Comparison of ENCODE assay signal across 15 cellular contexts in the genomic region with DNA sequence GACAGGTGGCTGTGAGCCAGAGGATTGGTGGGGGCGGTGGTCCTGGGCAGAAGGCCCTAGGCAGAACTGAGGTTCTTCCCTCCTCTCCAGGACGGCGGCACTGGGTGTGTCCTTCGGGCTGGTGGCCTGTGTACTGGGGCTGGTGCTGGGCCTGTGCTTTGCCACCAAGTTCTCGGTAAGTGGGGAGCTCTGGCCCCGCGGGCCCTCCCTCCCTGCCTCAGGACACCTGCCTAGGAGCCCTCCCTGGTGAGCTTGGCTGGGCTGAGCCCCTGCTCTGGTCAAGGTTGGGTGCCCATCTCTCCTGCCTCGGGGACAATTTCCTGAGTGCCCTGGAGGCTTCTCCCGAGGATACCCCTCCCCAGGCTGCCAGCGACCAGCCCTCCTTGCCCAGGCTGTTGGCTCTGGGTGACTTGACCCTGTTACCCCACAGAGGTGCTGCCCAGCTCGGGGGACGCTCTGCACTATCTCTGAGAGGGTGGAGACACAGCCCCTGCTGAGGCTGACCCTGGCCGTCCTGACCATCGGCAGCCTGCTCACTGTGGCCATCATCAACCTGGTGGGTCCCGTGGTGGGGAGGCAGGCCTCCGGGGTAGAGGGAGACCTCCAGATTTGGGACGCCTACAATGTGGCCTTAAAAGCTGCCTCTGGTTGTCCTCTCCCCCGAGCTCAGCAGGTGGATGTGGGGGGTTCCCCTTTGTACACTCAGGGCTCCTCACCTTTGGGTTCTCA. TPM values are rescaled to one million over a fixed set of nuclear protein-coding genes. Genes with fewer than 3 reads are reported as not detected.
DNase-seq lines count a peak whose midpoint lies in the region; ATAC-seq, FAIRE-seq and TF ChIP-seq lines count a peak whose summit lies in the region.
"Had no signal": no experiment of that assay in that cellular context is flagged by ENCODE, and none has a peak within 500 bp of the region (broad histone marks: within the 10 kb centered on the region; RNA-seq: fewer than 3 reads in every experiment).

No MANE protein-coding gene starts in this region.

- H3K4me1 ChIP-seq in HepG2 (ENCODE audit: insufficient read depth, low read length) (peaks cover 49% of the 10 kb centered on the region), right lobe of liver (no peaks in the 10 kb centered on the region), mucosa of descending colon (ENCODE audit: low read depth) (no peaks in the 10 kb centered on the region)
- H3K4me1 ChIP-seq: ascending aorta had no signal

- WGBS in HepG2 (ENCODE audit: low lambda C conversion rate), result 66% methylated on average over 9 of the region's 18 CpGs
- WGBS in right lobe of liver (ENCODE audit: insufficient coverage, low coverage, low lambda C conversion rate, missing lambda C conversion rate), result no CpG with 5 or more reads among the region's 18 CpGs

- H3K27me3 ChIP-seq in HepG2 (ENCODE audit: control insufficient read depth in 1 of 2, insufficient read depth in 2 of 2, low read length in 2 of 2) (peaks cover 0 to 20% of the 10 kb centered on the region in 2 experiments; a peak in 2 of 5 replicates), right lobe of liver (no peaks in the 10 kb centered on the region)
- H3K27me3 ChIP-seq: ascending aorta had no signal

- POLR2A ChIA-PET in HepG2 (lab: Yijun Ruan, JAX), result no interaction called here
- POLR2A ChIA-PET in activated CD4-positive, alpha-beta memory T cell treated with anti-CD3 and anti-CD28 coated beads, Interleukin-2, amount 10 ng/mL, durations not matched to agents 7 days and 5 days (lab: Charles Lee), result interaction anchor here (0.7 to 3.0 kb wide), 7 partner anchors 12 to 34 kb away, joined by 3 to 18 read pairs (median 4); no protein-coding TSS in a partner anchor

- H3K9me3 Mint-ChIP-seq in activated CD4-positive, alpha-beta memory T cell treated with anti-CD3 and anti-CD28 coated beads, Interleukin-2, amount 10 ng/mL, durations not matched to agents 7 days and 5 days, result no peaks in the 10 kb centered on the region

- no peak for FAIRE-seq in HepG2 (lab: Jason Lieb, UNC)

- H3K4me3 Mint-ChIP-seq in activated CD4-positive, alpha-beta memory T cell treated with anti-CD3 and anti-CD28 coated beads, Interleukin-2, amount 10 ng/mL, durations not matched to agents 7 days and 5 days, result no peak overlapping the region

- no peaks in the 10 kb centered on the region for H4K20me1 ChIP-seq in HepG2 (ENCODE audit: insufficient read depth, low read length)

- TF ChIP-seq CTCF in HepG2 (CRISPR knock-in tag; IDR thresholded peaks at IDR 0.05) (no peak), right lobe of liver (IDR thresholded peaks at IDR 0.05) (no peak), mucosa of descending colon (IDR thresholded peaks at IDR 0.05) (no peak)

- CTCF ChIA-PET in HepG2 (lab: Yijun Ruan, JAX; ENCODE audit: low intra/inter-chr PET ratio, low total read pairs), result no interaction called here
- CTCF ChIA-PET in activated CD4-positive, alpha-beta memory T cell treated with anti-CD3 and anti-CD28 coated beads, Interleukin-2, amount 10 ng/mL, durations not matched to agents 7 days and 5 days (lab: Charles Lee), result interaction anchor here (0.6 to 1.7 kb wide), 2 partner anchors 286 to 359 kb away, joined by 3 read pairs; no protein-coding TSS in a partner anchor

- DNase-seq in HepG2 (ENCODE audit: low spot score) (no peak), right lobe of liver (no peak), mucosa of descending colon (peak in 2 of 3 donors; percentile 22 to 51), HK-2 (ENCODE audit: unreplicated experiment) (no peak)
- peak; percentile 14 for DNase-seq in activated CD4-positive, alpha-beta memory T cell treated with anti-CD3 and anti-CD28 coated beads, Interleukin-2, amount 10 ng/mL, durations not matched to agents 7 days and 5 days
- DNase-seq: effector CD4-positive, alpha-beta T cell; GOT3; NCI-H187; NCI-H82 had no signal

- no peaks in the 10 kb centered on the region for H3K27me3 Mint-ChIP-seq in activated CD4-positive, alpha-beta memory T cell treated with anti-CD3 and anti-CD28 coated beads, Interleukin-2, amount 10 ng/mL, durations not matched to agents 7 days and 5 days

- ATAC-seq in HepG2, result no peak
- ATAC-seq in right lobe of liver, result no peak
- ATAC-seq in mucosa of descending colon, result no peak
- no peak for ATAC-seq in GM18505 (IDR thresholded peaks at IDR 0.05; ENCODE audit: unreplicated experiment)
- no peak for ATAC-seq in HG02884 (IDR thresholded peaks at IDR 0.05; ENCODE audit: unreplicated experiment)
- no peak for ATAC-seq in HG03457 (IDR thresholded peaks at IDR 0.05; ENCODE audit: unreplicated experiment)

- peaks cover 20% of the 10 kb centered on the region for H3K4me1 Mint-ChIP-seq in activated CD4-positive, alpha-beta memory T cell treated with anti-CD3 and anti-CD28 coated beads, Interleukin-2, amount 10 ng/mL, durations not matched to agents 7 days and 5 days

- H3K9me3 ChIP-seq in HepG2 (ENCODE audit: low read length) (no peaks in the 10 kb centered on the region), right lobe of liver (no peaks in the 10 kb centered on the region), mucosa of descending colon (no peaks in the 10 kb centered on the region)
- H3K9me3 ChIP-seq: ascending aorta had no signal

- intact Hi-C loops in HepG2 (cut with micrococcal nuclease; ENCODE audit: unreplicated experiment), result no loop called here
- intact Hi-C loops in right lobe of liver (cut with DNase I), result no loop called here
- intact Hi-C loops in mucosa of descending colon (cut with DNase I, micrococcal nuclease), result no loop called here

- no peak overlapping the region for H3K9ac ChIP-seq in HepG2 (ENCODE audit: insufficient read depth, low read depth, low read length)

- in situ Hi-C loops in HepG2 (cut with HindIII; ENCODE audit: extremely low pct_ligation_motif_present, low pct_unique_long_range_greater_than_20kb), result no loop called here

- H3K79me2 ChIP-seq in HepG2 (ENCODE audit: insufficient read depth, low read length), result no peaks in the 10 kb centered on the region

- BruUV-seq in HepG2 (replicated peaks; lab: Mats Ljungman, UMichigan), result no TSS peak

- no peak overlapping the region for H2AFZ ChIP-seq in HepG2 (ENCODE audit: low read length)

- H3K4me2 ChIP-seq in HepG2 (ENCODE audit: low read depth, low read length), result no peak overlapping the region

- H3K4me3 ChIP-seq in HepG2 (replicated peaks in 1 of 3; ENCODE audit: insufficient read depth in 1 of 3, low read depth in 2 of 3, low read length in 3 of 3) (no peak overlapping the region), right lobe of liver (no peak overlapping the region), mucosa of descending colon (no peak overlapping the region)
- H3K4me3 ChIP-seq: ascending aorta had no signal

- TF ChIP-seq EP300 in HepG2 (IDR thresholded peaks at IDR 0.05; ENCODE audit: low read depth in 2 of 2, low read length in 2 of 2) (no peak), HepG2 (CRISPR knock-in tag; IDR thresholded peaks at IDR 0.05; ENCODE audit: borderline replicate concordance) (no peak)

- H3K27ac ChIP-seq in HepG2 (ENCODE audit: extremely low read length, insufficient read depth, low read length) (no peak overlapping the region), right lobe of liver (no peak overlapping the region)
- H3K27ac ChIP-seq: ascending aorta, HL-60, RWPE1 had no signal

- no peak for TF ChIP-seq RAD21 in HepG2 (CRISPR knock-in tag; IDR thresholded peaks at IDR 0.05)

- no peak overlapping the region for H3K27ac Mint-ChIP-seq in activated CD4-positive, alpha-beta memory T cell treated with anti-CD3 and anti-CD28 coated beads, Interleukin-2, amount 10 ng/mL, durations not matched to agents 7 days and 5 days

- H3K36me3 ChIP-seq in HepG2 (replicated peaks in 1 of 2; ENCODE audit: control insufficient read depth in 1 of 2, insufficient read depth in 2 of 2, low read length in 2 of 2), result no peaks in the 10 kb centered on the region
- no peaks in the 10 kb centered on the region for H3K36me3 ChIP-seq in right lobe of liver
- H3K36me3 ChIP-seq in mucosa of descending colon (ENCODE audit: low read depth), result no peaks in the 10 kb centered on the region

- peaks cover 55% of the 10 kb centered on the region for H3K36me3 Mint-ChIP-seq in activated CD4-positive, alpha-beta memory T cell treated with anti-CD3 and anti-CD28 coated beads, Interleukin-2, amount 10 ng/mL, durations not matched to agents 7 days and 5 days (ENCODE audit: low read depth)

- TF ChIP-seq POLR2A in HepG2 (IDR thresholded peaks at IDR 0.05; ENCODE audit: insufficient read depth in 1 of 2, low read depth in 2 of 2, low read length in 2 of 2) (no peak), right lobe of liver (IDR thresholded peaks at IDR 0.05) (no peak), GM18505 (IDR thresholded peaks at IDR 0.05; ENCODE audit: borderline replicate concordance, extremely low read depth, insufficient read depth, insufficient read length) (no peak)

RNA-seq across cellular contexts. Expression of a gene that starts 42.0 kb away (rescaled TPM):
- total RNA-seq in HepG2 (2016; rRNA removed; fragmentation: Illumina TruSeq; extraction: Trizol) (2.3 and 4.3 TPM in 2 replicates), right lobe of liver (10 to 100 TPM in 1 of 6 experiments, 1 to 10 TPM in 5; 2.5 to 10.2 (median 6.5) TPM), mucosa of descending colon (10 to 100 TPM; 12.4 to 25.0 (median 22.7) TPM)
- total RNA-seq in HepG2 (2016; cell fraction: cytosol; rRNA removed; fragmentation: Illumina TruSeq; extraction: Trizol; ENCODE audit: low read depth), result 0.51 and 1.3 TPM in 2 replicates
- total RNA-seq in HepG2 (2016; cell fraction: insoluble cytoplasmic fraction; rRNA removed; fragmentation: Illumina TruSeq; extraction: Trizol), result 2.5 and 4.5 TPM in 2 replicates
- 1.1 and 1.8 TPM in 2 replicates for total RNA-seq in HepG2 (2016; cell fraction: membrane; rRNA removed; fragmentation: Illumina TruSeq; extraction: Trizol)
- total RNA-seq in HepG2 (2016; cell fraction: nucleus; rRNA removed; fragmentation: Illumina TruSeq; extraction: Trizol), result 3.9 and 5.9 TPM in 2 replicates
- 2.2 and 3.7 TPM in 2 replicates for polyA plus RNA-seq in HepG2 (2011; rRNA removed)
- polyA plus RNA-seq in HepG2 (2011; cell fraction: cytosol; rRNA removed), result 1.2 and 1.5 TPM in 2 replicates
- 14.6 and 16.9 TPM in 2 replicates for polyA plus RNA-seq in HepG2 (2011; cell fraction: nucleus; rRNA removed)
- polyA plus RNA-seq in HepG2 (2012), result 1.7 and 3.0 TPM in 2 replicates
- 0.17 and 0.38 TPM in 2 replicates for polyA plus RNA-seq in HepG2 (2016; cell fraction: cytosol; fragmentation: Illumina TruSeq; extraction: Trizol; ENCODE audit: low read depth)
- polyA plus RNA-seq in HepG2 (2016; cell fraction: insoluble cytoplasmic fraction; fragmentation: Illumina TruSeq; extraction: Trizol; ENCODE audit: low read depth), result 1.2 and 1.4 TPM in 2 replicates
- polyA plus RNA-seq in HepG2 (2016; cell fraction: membrane; fragmentation: Illumina TruSeq; extraction: Trizol; ENCODE audit: low read depth), result 0.44 and 0.47 TPM in 2 replicates
- polyA plus RNA-seq in HepG2 (2016; cell fraction: nucleus; fragmentation: Illumina TruSeq; extraction: Trizol; ENCODE audit: insufficient read depth, low read depth), result 6.9 and 8.7 TPM in 2 replicates
- polyA minus RNA-seq in HepG2 (2011; rRNA and poly(A)+ RNA removed; ENCODE audit: low replicate concordance), result 17.5 and 40.6 TPM in 2 replicates
- 2.0 and 5.5 TPM in 2 replicates for polyA minus RNA-seq in HepG2 (2011; cell fraction: cytosol; rRNA and poly(A)+ RNA removed)
- polyA minus RNA-seq in HepG2 (2011; cell fraction: nucleus; rRNA and poly(A)+ RNA removed), result 9.0 and 10.2 TPM in 2 replicates
- total RNA-seq in activated CD4-positive, alpha-beta memory T cell treated with anti-CD3 and anti-CD28 coated beads, Interleukin-2, amount 10 ng/mL, durations not matched to agents 7 days and 5 days, result 100 to 1,000 TPM; 266 to 270 TPM

Comparison
In these comparisons a context has a peak if more than half of its experiments do, and no peak if none do; other contexts are left out.
1. DNase-seq: peak in activated CD4-positive, alpha-beta memory T cell treated with anti-CD3 and anti-CD28 coated beads, Interleukin-2, amount 10 ng/mL, durations not matched to agents 7 days and 5 days (single experiment) and mucosa of descending colon (2 of 3); none in HepG2 (single experiment), right lobe of liver (0 of 3) and HK-2 (single experiment).
2. RNA of a gene that starts 42.0 kb away (total RNA-seq): 266 to 270 TPM in activated CD4-positive, alpha-beta memory T cell treated with anti-CD3 and anti-CD28 coated beads, Interleukin-2, amount 10 ng/mL, durations not matched to agents 7 days and 5 days; 12.4 to 25.0 TPM in mucosa of descending colon, 2.5 to 10.2 TPM in right lobe of liver and 0.51 to 5.9 TPM in HepG2; every median in the first group is over 10 times any median in the second.